11 cellular contexts compared by ENCODE assay signal in genomic region chr2:46655551-46656436, GRCh38. TPM values are rescaled to one million over a fixed set of nuclear protein-coding genes. Genes with fewer than 3 reads are reported as not detected.
A peak's percentile ranks its signal among the peaks of the same experiment; 100 is the strongest.
DNase-seq lines count a peak whose midpoint lies in the region; ATAC-seq, FAIRE-seq and TF ChIP-seq lines count a peak whose summit lies in the region.
"Had no signal": no experiment of that assay in that cellular context is flagged by ENCODE, and none has a peak within 500 bp of the region (broad histone marks: within the 10 kb centered on the region; RNA-seq: fewer than 3 reads in every experiment).

No MANE protein-coding gene starts in this region.

- H4K20me1 ChIP-seq in endothelial cell of umbilical vein (replicated peaks; ENCODE audit: control insufficient read depth, extremely low read depth, insufficient read depth, low read length) (no peaks in the 10 kb centered on the region), HepG2 (ENCODE audit: insufficient read depth, low read length) (no peaks in the 10 kb centered on the region)

- H3K4me2 ChIP-seq in endothelial cell of umbilical vein (ENCODE audit: insufficient read depth, low read length) (peak overlapping the region; percentile 54), HepG2 (ENCODE audit: low read depth, low read length) (no peak overlapping the region)

- TF ChIP-seq POLR2A in endothelial cell of umbilical vein (IDR thresholded peaks at IDR 0.05; ENCODE audit: low read depth, low read length) (no peak), HepG2 (IDR thresholded peaks at IDR 0.05; ENCODE audit: insufficient read depth in 1 of 2, low read depth in 2 of 2, low read length in 2 of 2) (no peak), upper lobe of left lung (IDR thresholded peaks at IDR 0.05) (no peak)

- dilution Hi-C loops in endothelial cell of umbilical vein (cut with MboI; ENCODE audit: extremely low pct_ligation_motif_present, low sequenced_read_pairs), result no loop called here

- in situ Hi-C loops in HepG2 (cut with HindIII; ENCODE audit: extremely low pct_ligation_motif_present, low pct_unique_long_range_greater_than_20kb), result loop anchor here (5.0 kb wide), 2 partner anchors 122 to 237 kb away; no protein-coding TSS in a partner anchor

- H3K79me2 ChIP-seq in endothelial cell of umbilical vein (ENCODE audit: control insufficient read depth, insufficient read depth, low read length), result no peaks in the 10 kb centered on the region
- no peaks in the 10 kb centered on the region for H3K79me2 ChIP-seq in HepG2 (ENCODE audit: insufficient read depth, low read length)

- peak overlapping the region; percentile 73 for H3K27ac Mint-ChIP-seq in HFFc6
- H3K27ac Mint-ChIP-seq: activated naive CD4-positive, alpha-beta T cell treated with anti-CD3 and anti-CD28 coated beads for 36 hours had no signal

- DNase-seq in HFFc6 (peak; percentile 57), endothelial cell of umbilical vein (ENCODE audit: low read depth, low spot score) (peak; percentile 74), HepG2 (ENCODE audit: low spot score) (no peak), upper lobe of left lung (peak in 1 of 2 donors; percentile 12), NCI-H526 treated with DMSO at 0.1 percent for 48 hours (lab: John Stamatoyannopoulos, UW) (no peak)
- DNase-seq: activated naive CD4-positive, alpha-beta T cell treated with anti-CD3 and anti-CD28 coated beads for 36 hours; Calu3; cortex of kidney had no signal

- H3K36me3 Mint-ChIP-seq in HFFc6 (ENCODE audit: low read depth), result no peaks in the 10 kb centered on the region
- H3K36me3 Mint-ChIP-seq: mesothelial cell of epicardium had no signal

- peak; percentile 85 for FAIRE-seq in endothelial cell of umbilical vein (lab: Jason Lieb, UNC)
- FAIRE-seq in HepG2 (lab: Jason Lieb, UNC), result no peak

- H3K9ac ChIP-seq in endothelial cell of umbilical vein (replicated peaks; ENCODE audit: extremely low read depth, insufficient read depth, low read length), result no peak overlapping the region
- H3K9ac ChIP-seq in HepG2 (ENCODE audit: insufficient read depth, low read depth, low read length), result no peak overlapping the region

- H3K4me3 ChIP-seq in endothelial cell of umbilical vein (replicated peaks in 1 of 3; ENCODE audit: insufficient read depth in 1 of 3, low read depth in 1 of 3, low read length in 3 of 3) (no peak overlapping the region), HepG2 (replicated peaks in 1 of 3; ENCODE audit: insufficient read depth in 1 of 3, low read depth in 2 of 3, low read length in 3 of 3) (no peak overlapping the region), upper lobe of left lung (no peak overlapping the region)

- H3K36me3 ChIP-seq in endothelial cell of umbilical vein (ENCODE audit: control insufficient read depth in 2 of 2, extremely low read depth in 1 of 2, insufficient read depth in 2 of 2, low read length in 2 of 2) (no peaks in the 10 kb centered on the region), HepG2 (replicated peaks in 1 of 2; ENCODE audit: control insufficient read depth in 1 of 2, insufficient read depth in 2 of 2, low read length in 2 of 2) (no peaks in the 10 kb centered on the region), upper lobe of left lung (no peaks in the 10 kb centered on the region)

- H3K27me3 ChIP-seq in endothelial cell of umbilical vein (ENCODE audit: control insufficient read depth in 2 of 2, insufficient read depth in 2 of 2, low read length in 2 of 2) (no peaks in the 10 kb centered on the region), HepG2 (ENCODE audit: control insufficient read depth in 1 of 2, insufficient read depth in 2 of 2, low read length in 2 of 2) (peaks cover 0 to 6% of the 10 kb centered on the region in 2 experiments; a peak in 1 of 5 replicates), upper lobe of left lung (no peaks in the 10 kb centered on the region)

- no peak for TF ChIP-seq RAD21 in HepG2 (CRISPR knock-in tag; IDR thresholded peaks at IDR 0.05)

- POLR2A ChIA-PET in endothelial cell of umbilical vein (lab: Charles Lee) (interaction anchor here (0.7 kb wide), 1 partner anchor 11 kb away, joined by 4 read pairs; no protein-coding TSS in a partner anchor), HepG2 (lab: Yijun Ruan, JAX) (no interaction called here)

- H3K9me1 ChIP-seq in endothelial cell of umbilical vein (replicated peaks; ENCODE audit: control insufficient read depth, extremely low read depth, insufficient read depth, low read length), result no peaks in the 10 kb centered on the region

- TF ChIP-seq EP300 in HepG2 (IDR thresholded peaks at IDR 0.05; ENCODE audit: low read depth in 2 of 2, low read length in 2 of 2), result no peak
- no peak for TF ChIP-seq EP300 in HepG2 (CRISPR knock-in tag; IDR thresholded peaks at IDR 0.05; ENCODE audit: borderline replicate concordance)
- no peak for TF ChIP-seq EP300 in upper lobe of left lung (IDR thresholded peaks at IDR 0.05)

- H3K4me1 Mint-ChIP-seq in HFFc6 (ENCODE audit: low read depth), result peaks cover 77% of the 10 kb centered on the region

- H2AFZ ChIP-seq in endothelial cell of umbilical vein (ENCODE audit: low read depth, low read length) (peak overlapping the region; percentile 50), HepG2 (ENCODE audit: low read length) (no peak overlapping the region)

- BruUV-seq in endothelial cell of umbilical vein (replicated peaks; lab: Mats Ljungman, UMichigan) (no TSS peak), HepG2 (replicated peaks; lab: Mats Ljungman, UMichigan) (no TSS peak)

- 37% methylated on average over 7 of the region's 7 CpGs for WGBS in HepG2 (ENCODE audit: low lambda C conversion rate)
- 70 to 75% methylated on average over 7 of the region's 7 CpGs for WGBS in upper lobe of left lung, 2 donors

- CTCF ChIA-PET in endothelial cell of umbilical vein (lab: Charles Lee) (interaction anchor here (0.9 to 3.1 kb wide), 15 partner anchors 10 to 667 kb away, joined by 3 to 31 read pairs (median 3); no protein-coding TSS in a partner anchor), HepG2 (lab: Yijun Ruan, JAX; ENCODE audit: low intra/inter-chr PET ratio, low total read pairs) (interaction anchor here (1.6 to 2.3 kb wide), 2 partner anchors 121 to 125 kb away, joined by 8 to 13 read pairs; no protein-coding TSS in a partner anchor)

- no peaks in the 10 kb centered on the region for H3K9me3 Mint-ChIP-seq in HFFc6
- H3K9me3 Mint-ChIP-seq: activated naive CD4-positive, alpha-beta T cell treated with anti-CD3 and anti-CD28 coated beads for 36 hours; mesothelial cell of epicardium had no signal

- TF ChIP-seq CTCF in HFFc6 (IDR thresholded peaks at IDR 0.05) (no peak), endothelial cell of umbilical vein (IDR thresholded peaks at IDR 0.05; ENCODE audit: extremely low read depth in 1 of 2, insufficient read depth in 1 of 2, low read depth in 1 of 2, low read length in 2 of 2) (no peak), HepG2 (CRISPR knock-in tag; IDR thresholded peaks at IDR 0.05) (no peak), upper lobe of left lung (IDR thresholded peaks at IDR 0.05) (no peak)

- H3K9me3 ChIP-seq in endothelial cell of umbilical vein (replicated peaks; ENCODE audit: control insufficient read depth, insufficient read depth, low read length), result no peaks in the 10 kb centered on the region
- no peaks in the 10 kb centered on the region for H3K9me3 ChIP-seq in HepG2 (ENCODE audit: low read length)
- H3K9me3 ChIP-seq in upper lobe of left lung, result no peaks in the 10 kb centered on the region

- H3K27me3 Mint-ChIP-seq in HFFc6 (ENCODE audit: insufficient read depth), result peaks cover 3% of the 10 kb centered on the region; the same call in 1 of the 2 replicates

- H3K4me1 ChIP-seq in endothelial cell of umbilical vein (ENCODE audit: control insufficient read depth, extremely low read depth, insufficient read depth, low read length) (peaks cover 16% of the 10 kb centered on the region), HepG2 (ENCODE audit: insufficient read depth, low read length) (0 out of 2 replicates have a peak, but pooled peaks cover 6% of the 10 kb centered on the region), upper lobe of left lung (peaks cover 8 to 24% (median 16%) of the 10 kb centered on the region in 4 donors)

- H3K27ac ChIP-seq in endothelial cell of umbilical vein (ENCODE audit: insufficient read depth, low read depth, low read length) (peak overlapping the region; percentile 1), HepG2 (ENCODE audit: extremely low read length, insufficient read depth, low read length) (no peak overlapping the region), upper lobe of left lung (peak overlapping the region; percentile 36 to 77 (median 66))

- intact Hi-C loops in endothelial cell of umbilical vein (cut with micrococcal nuclease), result loop anchor here (1.0 kb wide), 1 partner anchor 121 kb away; no protein-coding TSS in a partner anchor
- intact Hi-C loops in HepG2 (cut with micrococcal nuclease; ENCODE audit: unreplicated experiment), result loop anchor here (10.0 kb wide), 1 partner anchor 669 kb away; no protein-coding TSS in a partner anchor

- no peak for ATAC-seq in HepG2
- peak; percentile 30 to 46 for ATAC-seq in upper lobe of left lung (ENCODE audit: low FRiP score in 2 of 2)
- ATAC-seq in GM18867 (IDR thresholded peaks at IDR 0.05; ENCODE audit: unreplicated experiment), result no peak
- ATAC-seq in GM21529 (IDR thresholded peaks at IDR 0.05; ENCODE audit: unreplicated experiment), result no peak

- peak overlapping the region; percentile 22; the same call in 1 of the 2 replicates for H3K4me3 Mint-ChIP-seq in HFFc6
- H3K4me3 Mint-ChIP-seq: activated naive CD4-positive, alpha-beta T cell treated with anti-CD3 and anti-CD28 coated beads for 36 hours; mesothelial cell of epicardium had no signal

RNA-seq across cellular contexts. Expression of gene CRIPT, which starts 38.8 kb away (rescaled TPM):
- total RNA-seq in HFFc6 (2021; fragmentation: NEBNext Ultra II Directional; extraction: Animal tissue kit (Norgen Biotek cat#: 25700)), result 10 to 100 TPM; 17.7 to 20.5 (median 18.2) TPM
- 13.5 and 14.1 TPM in 2 replicates for total RNA-seq in endothelial cell of umbilical vein
- polyA plus RNA-seq in endothelial cell of umbilical vein, result 3.8 and 4.7 TPM in 2 replicates
- 6.3 and 7.0 TPM in 2 replicates for polyA plus RNA-seq in endothelial cell of umbilical vein (2011; cell fraction: cytosol; rRNA removed)
- 3.7 and 5.1 TPM in 2 replicates for polyA plus RNA-seq in endothelial cell of umbilical vein (2011; cell fraction: nucleus; rRNA removed)
- polyA plus RNA-seq in endothelial cell of umbilical vein (2012), result 12.9 and 19.0 TPM in 2 replicates
- polyA minus RNA-seq in endothelial cell of umbilical vein, result 5.1 and 6.0 TPM in 2 replicates
- 9.4 TPM for polyA minus RNA-seq in endothelial cell of umbilical vein (2011; cell fraction: cytosol; rRNA and poly(A)+ RNA removed)
- polyA minus RNA-seq in endothelial cell of umbilical vein (2011; cell fraction: nucleus; rRNA and poly(A)+ RNA removed), result 6.5 and 10.3 TPM in 2 replicates
- total RNA-seq in HepG2 (2016; rRNA removed; fragmentation: Illumina TruSeq; extraction: Trizol), result 20.1 and 27.7 TPM in 2 replicates
- total RNA-seq in HepG2 (2016; cell fraction: cytosol; rRNA removed; fragmentation: Illumina TruSeq; extraction: Trizol; ENCODE audit: low read depth), result 7.2 and 8.6 TPM in 2 replicates
- 21.8 and 30.2 TPM in 2 replicates for total RNA-seq in HepG2 (2016; cell fraction: insoluble cytoplasmic fraction; rRNA removed; fragmentation: Illumina TruSeq; extraction: Trizol)
- 11.7 and 13.1 TPM in 2 replicates for total RNA-seq in HepG2 (2016; cell fraction: membrane; rRNA removed; fragmentation: Illumina TruSeq; extraction: Trizol)
- 11.9 and 12.5 TPM in 2 replicates for total RNA-seq in HepG2 (2016; cell fraction: nucleus; rRNA removed; fragmentation: Illumina TruSeq; extraction: Trizol)
- 7.1 and 10.7 TPM in 2 replicates for polyA plus RNA-seq in HepG2 (2011; rRNA removed)
- polyA plus RNA-seq in HepG2 (2011; cell fraction: cytosol; rRNA removed), result 2.9 and 5.3 TPM in 2 replicates
- 3.3 and 4.4 TPM in 2 replicates for polyA plus RNA-seq in HepG2 (2011; cell fraction: nucleus; rRNA removed)
- 19.6 and 22.5 TPM in 2 replicates for polyA plus RNA-seq in HepG2 (2012)
- polyA plus RNA-seq in HepG2 (2016; cell fraction: cytosol; fragmentation: Illumina TruSeq; extraction: Trizol; ENCODE audit: low read depth), result 7.6 and 8.0 TPM in 2 replicates
- polyA plus RNA-seq in HepG2 (2016; cell fraction: insoluble cytoplasmic fraction; fragmentation: Illumina TruSeq; extraction: Trizol; ENCODE audit: low read depth), result 28.7 and 29.0 TPM in 2 replicates
- 9.3 TPM in 2 replicates for polyA plus RNA-seq in HepG2 (2016; cell fraction: membrane; fragmentation: Illumina TruSeq; extraction: Trizol; ENCODE audit: low read depth)
- 11.8 and 12.8 TPM in 2 replicates for polyA plus RNA-seq in HepG2 (2016; cell fraction: nucleus; fragmentation: Illumina TruSeq; extraction: Trizol; ENCODE audit: insufficient read depth, low read depth)
- polyA minus RNA-seq in HepG2 (2011; rRNA and poly(A)+ RNA removed; ENCODE audit: low replicate concordance), result 5.7 and 6.6 TPM in 2 replicates
- 8.4 and 9.8 TPM in 2 replicates for polyA minus RNA-seq in HepG2 (2011; cell fraction: cytosol; rRNA and poly(A)+ RNA removed)
- polyA minus RNA-seq in HepG2 (2011; cell fraction: nucleus; rRNA and poly(A)+ RNA removed), result 25.0 and 26.4 TPM in 2 replicates
- total RNA-seq in upper lobe of left lung, result 10 to 100 TPM in 4 of 6 donors, 1 to 10 TPM in 2; 8.2 to 30.8 (median 13.1) TPM

RNA-seq across cellular contexts. Expression of gene PIGF, which starts 39.0 kb away (rescaled TPM):
- 10 to 100 TPM; 20.1 to 32.3 (median 29.3) TPM for total RNA-seq in HFFc6 (2021; fragmentation: NEBNext Ultra II Directional; extraction: Animal tissue kit (Norgen Biotek cat#: 25700))
- total RNA-seq in endothelial cell of umbilical vein (25.6 and 26.5 TPM in 2 replicates), HepG2 (2016; rRNA removed; fragmentation: Illumina TruSeq; extraction: Trizol) (37.8 and 53.2 TPM in 2 replicates), upper lobe of left lung (10 to 100 TPM in 4 of 6 donors, 1 to 10 TPM in 2; 1.6 to 23.2 (median 15.1) TPM)
- polyA plus RNA-seq in endothelial cell of umbilical vein (20.1 and 23.7 TPM in 2 replicates), HepG2 (2011; rRNA removed) (73.6 and 90.2 TPM in 2 replicates)
- polyA plus RNA-seq in endothelial cell of umbilical vein (2011; cell fraction: cytosol; rRNA removed), result 20.5 and 23.9 TPM in 2 replicates
- polyA plus RNA-seq in endothelial cell of umbilical vein (2011; cell fraction: nucleus; rRNA removed), result 16.5 and 19.5 TPM in 2 replicates
- 26.6 and 33.0 TPM in 2 replicates for polyA plus RNA-seq in endothelial cell of umbilical vein (2012)
- polyA minus RNA-seq in endothelial cell of umbilical vein, result 20.5 and 20.8 TPM in 2 replicates
- 7.1 TPM for polyA minus RNA-seq in endothelial cell of umbilical vein (2011; cell fraction: cytosol; rRNA and poly(A)+ RNA removed)
- polyA minus RNA-seq in endothelial cell of umbilical vein (2011; cell fraction: nucleus; rRNA and poly(A)+ RNA removed), result 20.7 and 25.1 TPM in 2 replicates
- 38.8 and 39.9 TPM in 2 replicates for total RNA-seq in HepG2 (2016; cell fraction: cytosol; rRNA removed; fragmentation: Illumina TruSeq; extraction: Trizol; ENCODE audit: low read depth)
- 36.4 and 55.8 TPM in 2 replicates for total RNA-seq in HepG2 (2016; cell fraction: insoluble cytoplasmic fraction; rRNA removed; fragmentation: Illumina TruSeq; extraction: Trizol)
- 48.7 and 54.0 TPM in 2 replicates for total RNA-seq in HepG2 (2016; cell fraction: membrane; rRNA removed; fragmentation: Illumina TruSeq; extraction: Trizol)
- 73.3 and 84.2 TPM in 2 replicates for total RNA-seq in HepG2 (2016; cell fraction: nucleus; rRNA removed; fragmentation: Illumina TruSeq; extraction: Trizol)
- polyA plus RNA-seq in HepG2 (2011; cell fraction: cytosol; rRNA removed), result 29.3 and 45.8 TPM in 2 replicates
- 33.9 and 45.5 TPM in 2 replicates for polyA plus RNA-seq in HepG2 (2011; cell fraction: nucleus; rRNA removed)
- 47.8 and 64.6 TPM in 2 replicates for polyA plus RNA-seq in HepG2 (2012)
- 49.0 and 67.5 TPM in 2 replicates for polyA plus RNA-seq in HepG2 (2016; cell fraction: cytosol; fragmentation: Illumina TruSeq; extraction: Trizol; ENCODE audit: low read depth)
- polyA plus RNA-seq in HepG2 (2016; cell fraction: insoluble cytoplasmic fraction; fragmentation: Illumina TruSeq; extraction: Trizol; ENCODE audit: low read depth), result 39.6 and 42.5 TPM in 2 replicates
- polyA plus RNA-seq in HepG2 (2016; cell fraction: membrane; fragmentation: Illumina TruSeq; extraction: Trizol; ENCODE audit: low read depth), result 52.4 and 65.1 TPM in 2 replicates
- polyA plus RNA-seq in HepG2 (2016; cell fraction: nucleus; fragmentation: Illumina TruSeq; extraction: Trizol; ENCODE audit: insufficient read depth, low read depth), result 97.0 and 101 TPM in 2 replicates
- 10.2 and 29.3 TPM in 2 replicates for polyA minus RNA-seq in HepG2 (2011; rRNA and poly(A)+ RNA removed; ENCODE audit: low replicate concordance)
- polyA minus RNA-seq in HepG2 (2011; cell fraction: cytosol; rRNA and poly(A)+ RNA removed), result 19.8 and 25.3 TPM in 2 replicates
- polyA minus RNA-seq in HepG2 (2011; cell fraction: nucleus; rRNA and poly(A)+ RNA removed), result 99.8 and 108 TPM in 2 replicates

RNA-seq across cellular contexts. Expression of gene SOCS5, which starts 43.3 kb away (rescaled TPM):
- 10 to 100 TPM; 74.7 to 91.4 (median 87.9) TPM for total RNA-seq in HFFc6 (2021; fragmentation: NEBNext Ultra II Directional; extraction: Animal tissue kit (Norgen Biotek cat#: 25700))
- total RNA-seq in endothelial cell of umbilical vein (9.0 and 9.3 TPM in 2 replicates), HepG2 (2016; rRNA removed; fragmentation: Illumina TruSeq; extraction: Trizol) (17.6 and 27.6 TPM in 2 replicates), upper lobe of left lung (10 to 100 TPM; 18.8 to 41.2 (median 22.1) TPM)
- polyA plus RNA-seq in endothelial cell of umbilical vein (3.6 and 4.4 TPM in 2 replicates), HepG2 (2011; rRNA removed) (11.8 and 14.8 TPM in 2 replicates)
- polyA plus RNA-seq in endothelial cell of umbilical vein (2011; cell fraction: cytosol; rRNA removed), result 4.6 and 4.9 TPM in 2 replicates
- polyA plus RNA-seq in endothelial cell of umbilical vein (2011; cell fraction: nucleus; rRNA removed), result 5.0 and 5.3 TPM in 2 replicates
- 6.1 and 7.5 TPM in 2 replicates for polyA plus RNA-seq in endothelial cell of umbilical vein (2012)
- polyA minus RNA-seq in endothelial cell of umbilical vein, result 13.8 and 14.9 TPM in 2 replicates
- 8.1 TPM for polyA minus RNA-seq in endothelial cell of umbilical vein (2011; cell fraction: cytosol; rRNA and poly(A)+ RNA removed)
- polyA minus RNA-seq in endothelial cell of umbilical vein (2011; cell fraction: nucleus; rRNA and poly(A)+ RNA removed), result 10.9 and 14.4 TPM in 2 replicates
- 2.0 and 2.7 TPM in 2 replicates for total RNA-seq in HepG2 (2016; cell fraction: cytosol; rRNA removed; fragmentation: Illumina TruSeq; extraction: Trizol; ENCODE audit: low read depth)
- 18.1 and 27.9 TPM in 2 replicates for total RNA-seq in HepG2 (2016; cell fraction: insoluble cytoplasmic fraction; rRNA removed; fragmentation: Illumina TruSeq; extraction: Trizol)
- 11.9 and 12.4 TPM in 2 replicates for total RNA-seq in HepG2 (2016; cell fraction: membrane; rRNA removed; fragmentation: Illumina TruSeq; extraction: Trizol)
- total RNA-seq in HepG2 (2016; cell fraction: nucleus; rRNA removed; fragmentation: Illumina TruSeq; extraction: Trizol), result 25.5 and 27.6 TPM in 2 replicates
- polyA plus RNA-seq in HepG2 (2011; cell fraction: cytosol; rRNA removed), result 7.2 and 9.3 TPM in 2 replicates
- polyA plus RNA-seq in HepG2 (2011; cell fraction: nucleus; rRNA removed), result 9.0 and 9.5 TPM in 2 replicates
- polyA plus RNA-seq in HepG2 (2012), result 13.8 and 14.6 TPM in 2 replicates
- 1.1 and 1.4 TPM in 2 replicates for polyA plus RNA-seq in HepG2 (2016; cell fraction: cytosol; fragmentation: Illumina TruSeq; extraction: Trizol; ENCODE audit: low read depth)
- 22.5 and 24.5 TPM in 2 replicates for polyA plus RNA-seq in HepG2 (2016; cell fraction: insoluble cytoplasmic fraction; fragmentation: Illumina TruSeq; extraction: Trizol; ENCODE audit: low read depth)
- polyA plus RNA-seq in HepG2 (2016; cell fraction: membrane; fragmentation: Illumina TruSeq; extraction: Trizol; ENCODE audit: low read depth), result 6.5 and 7.3 TPM in 2 replicates
- 18.1 and 19.5 TPM in 2 replicates for polyA plus RNA-seq in HepG2 (2016; cell fraction: nucleus; fragmentation: Illumina TruSeq; extraction: Trizol; ENCODE audit: insufficient read depth, low read depth)
- polyA minus RNA-seq in HepG2 (2011; rRNA and poly(A)+ RNA removed; ENCODE audit: low replicate concordance), result 14.3 and 32.7 TPM in 2 replicates
- polyA minus RNA-seq in HepG2 (2011; cell fraction: cytosol; rRNA and poly(A)+ RNA removed), result 18.6 and 19.3 TPM in 2 replicates
- polyA minus RNA-seq in HepG2 (2011; cell fraction: nucleus; rRNA and poly(A)+ RNA removed), result 74.9 and 75.8 TPM in 2 replicates

Comparison
In these comparisons a context has a peak if more than half of its experiments do, and no peak if none do; other contexts are left out.
1. DNase-seq: peak in HFFc6 (single experiment) and endothelial cell of umbilical vein (single experiment); none in HepG2 (single experiment) and NCI-H526 treated with DMSO at 0.1 percent for 48 hours (single experiment).
2. ATAC-seq: peak in upper lobe of left lung (2 of 2); none in HepG2 (single experiment), GM18867 (single experiment) and GM21529 (single experiment).